In genomic region chr15:31326729-31327673, GRCh38 we compare ENCODE assay signal across 8 cellular contexts. TPM values are rescaled to one million over a fixed set of nuclear protein-coding genes. Genes with fewer than 3 reads are reported as not detected.
A peak's percentile ranks its signal among the peaks of the same experiment; 100 is the strongest.
DNase-seq lines count a peak whose midpoint lies in the region; ATAC-seq, FAIRE-seq and TF ChIP-seq lines count a peak whose summit lies in the region.

TSS of gene KLF13 (plus strand) at chr15:31326835. CDS start at chr15:31327213, 378 bp downstream.

- POLR2A ChIA-PET in AG04450 (lab: Yijun Ruan, JAX): interaction anchor here (0.6 to 1.6 kb wide), 9 partner anchors 27 to 279 kb away, joined by 3 to 10 read pairs (median 3); no protein-coding TSS in a partner anchor

- H3K9me3 ChIP-seq in AG04450 (ENCODE audit: control insufficient read depth, insufficient read depth, low read length) (no peaks in the 10 kb centered on the region; the same call in 1 of the 2 replicates), T-helper 17 cell (ENCODE audit: control insufficient read depth, low read length, poor library complexity, severe bottlenecking) (no peaks in the 10 kb centered on the region), kidney (ENCODE audit: control insufficient read depth in 1 of 2, low read length in 2 of 2) (no peaks in the 10 kb centered on the region)

- peak within 1 kb of the TSS; percentile 88 for H3K27ac Mint-ChIP-seq in T-helper 17 cell

- H3K36me3 ChIP-seq in bronchial epithelial cell (ENCODE audit: control insufficient read depth, insufficient read depth, low read length) (peaks cover 6% of the 10 kb centered on the region), kidney (ENCODE audit: control insufficient read depth in 1 of 2, insufficient read depth in 2 of 2, low read length in 2 of 2) (no peaks in the 10 kb centered on the region)

- H3K27me3 ChIP-seq in AG04450 (ENCODE audit: control insufficient read depth, insufficient read depth, low read length) (no peaks in the 10 kb centered on the region), bronchial epithelial cell (ENCODE audit: control insufficient read depth, insufficient read depth, low read length) (no peaks in the 10 kb centered on the region)

- ATAC-seq in GM19035 (IDR thresholded peaks at IDR 0.05; ENCODE audit: unreplicated experiment) (peak; percentile 51), HG03175 (IDR thresholded peaks at IDR 0.05; ENCODE audit: unreplicated experiment) (peak; percentile 57), T-helper 17 cell (peak; percentile 45)

- no peak for TF ChIP-seq CTCF in AG04450 (IDR thresholded peaks at IDR 0.05; ENCODE audit: low read depth, low read length)
- no peak for TF ChIP-seq CTCF in bronchial epithelial cell (IDR thresholded peaks at IDR 0.05; ENCODE audit: insufficient read depth, low read length, severe bottlenecking)
- no peak for TF ChIP-seq CTCF in kidney (IDR thresholded peaks at IDR 0.05; ENCODE audit: borderline replicate concordance, extremely low read depth, insufficient read depth)

- H3K27me3 Mint-ChIP-seq in T-helper 17 cell: no peaks in the 10 kb centered on the region

- peak within 1 kb of the TSS; percentile 73 for H3K4me3 ChIP-seq in AG04450 (ENCODE audit: low read depth, low read length)
- H3K4me3 ChIP-seq in bronchial epithelial cell (ENCODE audit: low read depth, low read length): peak within 1 kb of the TSS; percentile 82
- peak within 1 kb of the TSS; percentile 57 to 73 for H3K4me3 ChIP-seq in kidney (ENCODE audit: low read length in 2 of 2)

- DNase-seq in AG04450 (ENCODE audit: low read depth, low spot score): no peak
- peak; percentile 58 to 77 (median 74) for DNase-seq in T-helper 17 cell
- peak; percentile 47 for DNase-seq in bronchial epithelial cell (ENCODE audit: low read depth)
- peak; percentile 92 for DNase-seq in kidney
- DNase-seq in stimulated activated CD4-positive, alpha-beta T cell treated with anti-CD3 and anti-CD28 coated beads, Interleukin-15, amount 100 ng/mL, for 24 hours: peak; percentile 76
- no peak for DNase-seq in LoVo (ENCODE audit: low spot score)

- H3K4me1 ChIP-seq in kidney (ENCODE audit: control insufficient read depth in 1 of 2, insufficient read depth in 1 of 2, low read depth in 1 of 2, low read length in 2 of 2): peaks cover 25 to 29% of the 10 kb centered on the region in 2 donors

- peak within 1 kb of the TSS; percentile 98 for H3K4me3 Mint-ChIP-seq in T-helper 17 cell

- H3K9ac ChIP-seq in kidney (ENCODE audit: low read length in 2 of 2): peak within 1 kb of the TSS; percentile 43 to 79

- intact Hi-C loops in kidney (cut with DNase I): no loop called here

- CTCF ChIA-PET in AG04450 (lab: Charles Lee): interaction anchor here (1.5 to 4.5 kb wide), 2 partner anchors 108 to 162 kb away, joined by 5 to 20 read pairs; no protein-coding TSS in a partner anchor

- FAIRE-seq in bronchial epithelial cell (lab: Jason Lieb, UNC) (no peak), kidney (lab: Jason Lieb, UNC) (no peak)

- peaks cover 8% of the 10 kb centered on the region for H3K36me3 Mint-ChIP-seq in T-helper 17 cell (ENCODE audit: low read depth)

- H3K27ac ChIP-seq in AG04450 (ENCODE audit: low read depth, low read length) (peak within 1 kb of the TSS; percentile 90), kidney (ENCODE audit: low read depth in 2 of 2, low read length in 2 of 2) (peak within 1 kb of the TSS; percentile 97 to 98)

- peaks cover 50% of the 10 kb centered on the region for H3K4me1 Mint-ChIP-seq in T-helper 17 cell

RNA-seq across cellular contexts. Expression of gene KLF13, which starts in this region (rescaled TPM):
- polyA plus RNA-seq in AG04450 (2011; rRNA removed) (16.8 and 17.4 TPM in 2 replicates), kidney (ENCODE audit: insufficient read depth, low read depth, low replicate concordance) (55.5 TPM)
- polyA minus RNA-seq in AG04450 (2011; rRNA and poly(A)+ RNA removed): 13.3 and 16.2 TPM in 2 replicates
- total RNA-seq in T-helper 17 cell (100 to 1,000 TPM; 184 to 226 TPM), bronchial epithelial cell (58.7 and 62.0 TPM in 2 replicates), kidney (123 TPM)

Comparison
In these comparisons a context has a peak if more than half of its experiments do, and no peak if none do; other contexts are left out.
1. DNase-seq: peak in T-helper 17 cell (3 of 3), bronchial epithelial cell (single experiment), kidney (single experiment) and stimulated activated CD4-positive, alpha-beta T cell treated with anti-CD3 and anti-CD28 coated beads, Interleukin-15, amount 100 ng/mL, for 24 hours (single experiment); none in AG04450 (single experiment) and LoVo (single experiment).
2. Peak in every context shown above with its lines, with median percentiles within 50 percentile points of each other: H3K4me3 ChIP-seq and ATAC-seq.